29 cellular contexts compared by ENCODE assay signal in the genomic region with DNA sequence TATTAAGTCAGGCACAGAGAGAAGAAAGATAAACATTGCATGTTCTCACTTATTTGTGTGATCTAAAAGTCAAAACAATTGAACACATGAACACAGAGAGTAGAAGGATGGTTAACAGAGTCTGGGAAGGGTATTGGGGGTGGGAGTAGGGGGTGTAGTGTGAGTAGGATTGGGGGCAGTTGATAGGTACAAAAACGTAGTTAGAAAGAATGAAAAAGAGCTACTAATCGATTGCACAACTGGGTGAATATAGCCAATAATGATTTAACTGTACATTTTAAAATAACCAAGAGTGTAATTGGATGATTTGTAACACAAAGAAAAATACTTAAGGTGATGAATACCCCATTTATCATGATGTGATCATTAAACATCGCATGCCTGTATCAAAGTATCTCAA.
DNase-seq lines count a peak whose midpoint lies in the region; ATAC-seq, FAIRE-seq and TF ChIP-seq lines count a peak whose summit lies in the region.
"Had no signal": no experiment of that assay in that cellular context is flagged by ENCODE, and none has a peak within 500 bp of the region (broad histone marks: within the 10 kb centered on the region; RNA-seq: fewer than 3 reads in every experiment).

No MANE protein-coding gene starts in this region.

- H3K36me3 ChIP-seq in HepG2 (replicated peaks in 1 of 2; ENCODE audit: control insufficient read depth in 1 of 2, insufficient read depth in 2 of 2, low read length in 2 of 2), result no peaks in the 10 kb centered on the region
- no peaks in the 10 kb centered on the region for H3K36me3 ChIP-seq in right lobe of liver
- H3K36me3 ChIP-seq: BE2C; BLaER1; BLaER1 treated with 17β-estradiol and CSF1 and Interleukin-3, amounts not matched to agents 10 nM and 100 nM had no signal

- TF ChIP-seq EP300 in HepG2 (IDR thresholded peaks at IDR 0.05; ENCODE audit: low read depth in 2 of 2, low read length in 2 of 2), result no peak
- TF ChIP-seq EP300 in HepG2 (CRISPR knock-in tag; IDR thresholded peaks at IDR 0.05; ENCODE audit: borderline replicate concordance), result no peak

- in situ Hi-C loops in HepG2 (cut with HindIII; ENCODE audit: extremely low pct_ligation_motif_present, low pct_unique_long_range_greater_than_20kb), result no loop called here

- WGBS in HepG2 (ENCODE audit: low lambda C conversion rate), result 5% methylated on average over 3 of the region's 3 CpGs
- WGBS in right lobe of liver (ENCODE audit: insufficient coverage, low coverage, low lambda C conversion rate, missing lambda C conversion rate), result 62% methylated on average over 3 of the region's 3 CpGs

- no peak for TF ChIP-seq RAD21 in HepG2 (CRISPR knock-in tag; IDR thresholded peaks at IDR 0.05)

- no peak overlapping the region for H3K4me2 ChIP-seq in HepG2 (ENCODE audit: low read depth, low read length)
- H3K4me2 ChIP-seq: A549; BLaER1; BLaER1 treated with 17β-estradiol and CSF1 and Interleukin-3, amounts not matched to agents 10 nM and 100 nM had no signal

- BruUV-seq in HepG2 (replicated peaks; lab: Mats Ljungman, UMichigan), result no TSS peak

- no peaks in the 10 kb centered on the region for H3K27me3 ChIP-seq in HepG2 (ENCODE audit: control insufficient read depth in 1 of 2, insufficient read depth in 2 of 2, low read length in 2 of 2)
- H3K27me3 ChIP-seq in right lobe of liver, result no peaks in the 10 kb centered on the region
- H3K27me3 ChIP-seq: BE2C; BLaER1; BLaER1 treated with 17β-estradiol and CSF1 and Interleukin-3, amounts not matched to agents 10 nM and 100 nM had no signal

- no peaks in the 10 kb centered on the region for H3K4me1 ChIP-seq in HepG2 (ENCODE audit: insufficient read depth, low read length)
- H3K4me1 ChIP-seq in right lobe of liver, result no peaks in the 10 kb centered on the region
- H3K4me1 ChIP-seq: A549; BE2C; BLaER1; BLaER1 treated with 17β-estradiol and CSF1 and Interleukin-3, amounts not matched to agents 10 nM and 100 nM; Caco-2 had no signal

- no peak for TF ChIP-seq POLR2A in HepG2 (IDR thresholded peaks at IDR 0.05; ENCODE audit: insufficient read depth in 1 of 2, low read depth in 2 of 2, low read length in 2 of 2)
- TF ChIP-seq POLR2A in right lobe of liver (IDR thresholded peaks at IDR 0.05), result no peak

- TF ChIP-seq CTCF in HepG2 (CRISPR knock-in tag; IDR thresholded peaks at IDR 0.05) (no peak), right lobe of liver (IDR thresholded peaks at IDR 0.05) (no peak)

- no peak overlapping the region for H3K27ac ChIP-seq in HepG2 (ENCODE audit: extremely low read length, insufficient read depth, low read length)
- no peak overlapping the region for H3K27ac ChIP-seq in right lobe of liver
- H3K27ac ChIP-seq: 22Rv1; A549; BLaER1; BLaER1 treated with 17β-estradiol and CSF1 and Interleukin-3, amounts not matched to agents 10 nM and 100 nM; C4-2B had no signal

- no peak for DNase-seq in HepG2 (ENCODE audit: low spot score)
- DNase-seq in right lobe of liver, result no peak
- DNase-seq: 8988T; ACHN; AML-193; BE2C; C1 segment of cervical spinal cord; Caco-2; Calu3; CD4-positive, alpha-beta memory T cell; CD4-positive, alpha-beta T cell; CD4-positive, CD25-positive, alpha-beta regulatory T cell; CD8-positive, alpha-beta memory T cell; CD8-positive, alpha-beta T cell; COR-L47; DMS 273 treated with DMSO at 0.1 percent for 48 hours; DMS153; DMS53; DMS79; DMS79 treated with DMSO at 0.1 percent for 48 hours; DND-41; EL had no signal

- FAIRE-seq in HepG2 (lab: Jason Lieb, UNC), result no peak
- FAIRE-seq: A204.1, A549, D721Med had no signal

- H3K9ac ChIP-seq in HepG2 (ENCODE audit: insufficient read depth, low read depth, low read length), result no peak overlapping the region
- H3K9ac ChIP-seq: BLaER1; BLaER1 treated with 17β-estradiol and CSF1 and Interleukin-3, amounts not matched to agents 10 nM and 100 nM had no signal

- no peaks in the 10 kb centered on the region for H3K79me2 ChIP-seq in HepG2 (ENCODE audit: insufficient read depth, low read length)

- H3K9me3 ChIP-seq in HepG2 (ENCODE audit: low read length) (peaks cover 26% of the 10 kb centered on the region), right lobe of liver (no peaks in the 10 kb centered on the region)
- H3K9me3 ChIP-seq: A549; BE2C; BLaER1; BLaER1 treated with 17β-estradiol and CSF1 and Interleukin-3, amounts not matched to agents 10 nM and 100 nM; Caco-2 had no signal

- CTCF ChIA-PET in HepG2 (lab: Yijun Ruan, JAX; ENCODE audit: low intra/inter-chr PET ratio, low total read pairs), result no interaction called here

- H3K4me3 ChIP-seq in HepG2 (replicated peaks in 1 of 3; ENCODE audit: insufficient read depth in 1 of 3, low read depth in 2 of 3, low read length in 3 of 3) (no peak overlapping the region), right lobe of liver (no peak overlapping the region)
- H3K4me3 ChIP-seq: A549; BLaER1; BLaER1 treated with 17β-estradiol and CSF1 and Interleukin-3, amounts not matched to agents 10 nM and 100 nM had no signal

- intact Hi-C loops in HepG2 (cut with micrococcal nuclease; ENCODE audit: unreplicated experiment), result no loop called here
- intact Hi-C loops in right lobe of liver (cut with DNase I), result no loop called here

- H4K20me1 ChIP-seq in HepG2 (ENCODE audit: insufficient read depth, low read length), result no peaks in the 10 kb centered on the region
- H4K20me1 ChIP-seq: BLaER1; BLaER1 treated with 17β-estradiol and CSF1 and Interleukin-3, amounts not matched to agents 10 nM and 100 nM had no signal

- no peak overlapping the region for H2AFZ ChIP-seq in HepG2 (ENCODE audit: low read length)

- ATAC-seq in HepG2 (no peak), right lobe of liver (no peak)
- ATAC-seq: A549; CD8-positive, alpha-beta T cell had no signal

- POLR2A ChIA-PET in HepG2 (lab: Yijun Ruan, JAX), result no interaction called here

TF ChIP-seq in HepG2, 621 proteins besides CTCF, POLR2A, EP300 and RAD21:
- TF ChIP-seq ARNTL (CRISPR knock-in tag; IDR thresholded peaks at IDR 0.05) (no peak), HNRNPK (IDR thresholded peaks at IDR 0.05; ENCODE audit: low read depth, low read length, poor library complexity, severe bottlenecking) (peak; percentile 92)
